Comparison of ENCODE assay signal across 1 cellular context in genomic region chr6:29886686-29887085, GRCh38.
TF ChIP-seq lines count a peak whose summit lies in the region.

No MANE protein-coding gene starts in this region.

TF ChIP-seq in WTC11, 78 proteins besides CTCF, POLR2A, EP300 and RAD21 (continued from another document):
- TF ChIP-seq ZNF425 (CRISPR knock-in tag; conservative IDR thresholded peaks at IDR 0.05), result no peak
- TF ChIP-seq ZBTB43 (CRISPR knock-in tag; IDR thresholded peaks at IDR 0.05), result no peak
- no peak for TF ChIP-seq ZNF671 (CRISPR knock-in tag; IDR thresholded peaks at IDR 0.05)
- no peak for TF ChIP-seq RELA (CRISPR knock-in tag; IDR thresholded peaks at IDR 0.05; ENCODE audit: borderline replicate concordance)
- no peak for TF ChIP-seq NFATC4 (CRISPR knock-in tag; IDR thresholded peaks at IDR 0.05)
- TF ChIP-seq ATF3 (CRISPR knock-in tag; conservative IDR thresholded peaks at IDR 0.05), result no peak
